1 cellular context compared by ENCODE assay signal in the genomic region with DNA sequence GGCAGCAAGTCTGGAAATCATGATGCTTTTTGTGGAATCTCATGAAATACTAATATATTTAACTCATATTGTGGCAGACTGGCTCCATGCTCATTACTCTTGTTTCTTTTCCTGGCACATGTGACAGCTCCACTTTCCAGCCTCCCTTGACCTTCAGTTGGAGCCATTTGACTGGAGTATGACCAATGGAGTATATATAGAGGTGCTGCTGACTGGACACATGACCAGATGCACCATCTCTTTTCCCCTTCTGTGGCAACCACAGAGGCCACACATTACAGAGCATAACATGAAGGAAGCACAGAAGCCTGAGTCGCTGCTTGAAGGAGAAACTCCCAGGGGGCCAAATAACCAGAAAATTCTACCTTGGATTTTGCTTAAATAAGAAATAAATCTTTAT.
TF ChIP-seq lines count a peak whose summit lies in the region.

No MANE protein-coding gene starts in this region.

TF ChIP-seq in H1, 55 proteins besides CTCF, POLR2A, EP300 and RAD21:
- TF ChIP-seq CHD1 (IDR thresholded peaks at IDR 0.05; ENCODE audit: low read depth, low read length) (no peak), CBX5 (IDR thresholded peaks at IDR 0.05; ENCODE audit: low read depth, low read length) (no peak)
